In the genomic region with DNA sequence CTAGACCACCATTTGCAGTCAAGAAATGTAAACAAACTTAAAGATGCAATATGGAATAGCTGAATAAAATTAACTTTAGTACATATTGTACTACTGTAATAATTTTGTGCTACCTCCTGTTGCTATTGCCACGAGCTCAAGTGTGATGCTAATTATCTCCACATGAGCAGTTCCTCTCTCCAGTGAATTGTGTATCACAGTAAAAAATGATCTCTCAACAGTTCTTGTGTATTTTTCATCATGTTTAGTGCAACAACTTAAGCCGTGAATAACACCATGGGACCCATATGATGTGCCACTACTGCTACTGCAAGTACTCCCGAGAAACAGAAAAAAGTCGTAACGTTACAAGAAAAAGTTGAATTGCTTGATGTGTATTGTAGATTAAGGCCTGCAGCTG, we compare ENCODE assay signal across 27 cellular contexts.
"Had no signal": no experiment of that assay in that cellular context is flagged by ENCODE, and none has a peak within 500 bp of the region (broad histone marks: within the 10 kb centered on the region; RNA-seq: fewer than 3 reads in every experiment).

No MANE protein-coding gene starts in this region.

- H3K27ac ChIP-seq: dorsolateral prefrontal cortex, epithelial cell of prostate, esophagus muscularis mucosa, neutrophil, pancreas, right lobe of liver, thoracic aorta, transverse colon, upper lobe of right lung, uterus had no signal

- ATAC-seq: left lobe of liver; mucosa of descending colon; natural killer cell treated with Interleukin-12 subunit alpha and Interleukin-12 subunit beta and Interleukin-15 and Interleukin-18, amount 100 ng/mL, for 72 hours; pancreas; right lobe of liver; stimulated activated naive B cell treated with anti-CD40 and anti-IgM and Interleukin-4, amounts not matched to agents 10 μg/mL and 1 μg/mL and 100 μg/mL, for 72 hours; upper lobe of right lung had no signal

- H3K4me3 Mint-ChIP-seq: memory B cell; mesothelial cell of epicardium; naive B cell; natural killer cell treated with Interleukin-12 subunit alpha and Interleukin-12 subunit beta and Interleukin-15 and Interleukin-18, amount 100 ng/mL, for 72 hours; neural crest cell; stimulated activated naive B cell treated with anti-CD40 and anti-IgM and Interleukin-4, amounts not matched to agents 10 μg/mL and 1 μg/mL and 100 μg/mL, for 72 hours; stimulated activated naive CD8-positive, alpha-beta T cell treated with anti-CD3 and anti-CD28 coated beads, Interleukin-15, Interleukin-2, amounts not matched to agents 100 ng/mL and 50 ng/mL, for 24 hours had no signal

- H3K36me3 ChIP-seq: neutrophil, uterus had no signal

- DNase-seq: dorsolateral prefrontal cortex; effector CD4-positive, alpha-beta T cell; kidney; mucosa of descending colon; naive B cell; pancreas; right lobe of liver; small intestine; stimulated activated CD4-positive, alpha-beta T cell treated with anti-CD3 and anti-CD28 coated beads, Interleukin-15, amount 100 ng/mL, for 24 hours; stimulated activated CD4-positive, alpha-beta T cell treated with anti-CD3 and anti-CD28 coated beads, Interleukin-2, amount 100 ng/mL, for 48 hours; stimulated activated naive B cell treated with anti-CD40 and anti-IgM and Interleukin-4, amounts not matched to agents 10 μg/mL and 1 μg/mL and 100 μg/mL, for 72 hours; transverse colon; upper lobe of right lung; uterus had no signal

- FAIRE-seq: colon, frontal cortex, kidney, pancreas, small intestine had no signal

- H3K9me3 Mint-ChIP-seq: memory B cell; mesothelial cell of epicardium; naive B cell; natural killer cell treated with Interleukin-12 subunit alpha and Interleukin-12 subunit beta and Interleukin-15 and Interleukin-18, amount 100 ng/mL, for 72 hours; neural crest cell; stimulated activated naive B cell treated with anti-CD40 and anti-IgM and Interleukin-4, amounts not matched to agents 10 μg/mL and 1 μg/mL and 100 μg/mL, for 72 hours; stimulated activated naive CD8-positive, alpha-beta T cell treated with anti-CD3 and anti-CD28 coated beads, Interleukin-15, Interleukin-2, amounts not matched to agents 100 ng/mL and 50 ng/mL, for 24 hours had no signal

- H3K4me3 ChIP-seq: dorsolateral prefrontal cortex, esophagus muscularis mucosa, lung, mucosa of descending colon, pancreas, right lobe of liver, thoracic aorta, transverse colon, upper lobe of right lung, uterus had no signal

- H3K4me1 ChIP-seq: upper lobe of right lung, uterus had no signal

- H3K27ac Mint-ChIP-seq: memory B cell; mesothelial cell of epicardium; naive B cell; natural killer cell treated with Interleukin-12 subunit alpha and Interleukin-12 subunit beta and Interleukin-15 and Interleukin-18, amount 100 ng/mL, for 72 hours; stimulated activated naive B cell treated with anti-CD40 and anti-IgM and Interleukin-4, amounts not matched to agents 10 μg/mL and 1 μg/mL and 100 μg/mL, for 72 hours; stimulated activated naive CD8-positive, alpha-beta T cell treated with anti-CD3 and anti-CD28 coated beads, Interleukin-15, Interleukin-2, amounts not matched to agents 100 ng/mL and 50 ng/mL, for 24 hours had no signal

- H3K9me3 ChIP-seq: esophagus muscularis mucosa, mucosa of descending colon, neutrophil, pancreas, right lobe of liver, thoracic aorta, transverse colon, upper lobe of right lung, uterus had no signal

- H3K27me3 Mint-ChIP-seq: memory B cell; naive B cell; natural killer cell treated with Interleukin-12 subunit alpha and Interleukin-12 subunit beta and Interleukin-15 and Interleukin-18, amount 100 ng/mL, for 72 hours; stimulated activated naive B cell treated with anti-CD40 and anti-IgM and Interleukin-4, amounts not matched to agents 10 μg/mL and 1 μg/mL and 100 μg/mL, for 72 hours; stimulated activated naive CD8-positive, alpha-beta T cell treated with anti-CD3 and anti-CD28 coated beads, Interleukin-15, Interleukin-2, amounts not matched to agents 100 ng/mL and 50 ng/mL, for 24 hours had no signal

- H3K27me3 ChIP-seq: dorsolateral prefrontal cortex, esophagus muscularis mucosa, neutrophil, pancreas, right lobe of liver, transverse colon, upper lobe of right lung, uterus had no signal
